Comparison of ENCODE assay signal across 13 cellular contexts in genomic region chr9:16206560-16206959, GRCh38.
A peak's percentile ranks its signal among the peaks of the same experiment; 100 is the strongest.
DNase-seq lines count a peak whose midpoint lies in the region; ATAC-seq and TF ChIP-seq lines count a peak whose summit lies in the region.
"Had no signal": no experiment of that assay in that cellular context is flagged by ENCODE, and none has a peak within 500 bp of the region (broad histone marks: within the 10 kb centered on the region; RNA-seq: fewer than 3 reads in every experiment).

No MANE protein-coding gene starts in this region.

- no peak overlapping the region for H3K9ac ChIP-seq in SK-N-MC (ENCODE audit: insufficient read length)

- H3K36me3 Mint-ChIP-seq in HFFc6 (ENCODE audit: low read depth): peaks cover 6% of the 10 kb centered on the region; the same call in 1 of the 2 replicates
- H3K36me3 Mint-ChIP-seq in activated CD8-positive, alpha-beta memory T cell treated with anti-CD3 and anti-CD28 coated beads, Interleukin-2, amount 10 ng/mL, durations not matched to agents 7 days and 5 days: no peaks in the 10 kb centered on the region

- DNase-seq in A673 (ENCODE audit: low spot score) (peak; percentile 81), HFFc6 (no peak), SK-N-MC (ENCODE audit: low read depth, low spot score) (peak; percentile 72), AG20443 (ENCODE audit: low spot score) (no peak), foreskin fibroblast (no peak)
- DNase-seq in activated CD8-positive, alpha-beta memory T cell treated with anti-CD3 and anti-CD28 coated beads for 24 hours: no peak
- DNase-seq in activated CD8-positive, alpha-beta memory T cell treated with anti-CD3 and anti-CD28 coated beads, Interleukin-2, amount 10 ng/mL, durations not matched to agents 7 days and 5 days: no peak
- DNase-seq: DMS 273 treated with DMSO at 0.1 percent for 48 hours, NCI-H1092 treated with DMSO at 0.1 percent for 48 hours, NCI-H2107, NCI-H524 had no signal

- no peaks in the 10 kb centered on the region for H3K9me3 Mint-ChIP-seq in HFFc6
- no peaks in the 10 kb centered on the region for H3K9me3 Mint-ChIP-seq in activated CD8-positive, alpha-beta memory T cell treated with anti-CD3 and anti-CD28 coated beads, Interleukin-2, amount 10 ng/mL, durations not matched to agents 7 days and 5 days (ENCODE audit: low read depth)

- POLR2A ChIA-PET in A673 (lab: Charles Lee; ENCODE audit: low non-redundant PET): no interaction called here

- no peak for ATAC-seq in activated CD8-positive, alpha-beta memory T cell treated with anti-CD3 and anti-CD28 coated beads, Interleukin-2, amount 10 ng/mL, durations not matched to agents 7 days and 5 days

- H3K4me1 ChIP-seq in A673 (ENCODE audit: insufficient read depth, low read length, poor library complexity, severe bottlenecking): no peaks in the 10 kb centered on the region
- H3K4me1 ChIP-seq in mesodermal cell (ENCODE audit: control insufficient read depth, insufficient read depth, low read length, poor library complexity, severe bottlenecking): peaks cover 23% of the 10 kb centered on the region

- no TSS peak for BruUV-seq in A673 (replicated peaks; lab: Mats Ljungman, UMichigan)

- intact Hi-C loops in A673 (cut with micrococcal nuclease; ENCODE audit: unreplicated experiment): no loop called here

- H3K27me3 Mint-ChIP-seq in HFFc6 (ENCODE audit: insufficient read depth): peaks cover 2% of the 10 kb centered on the region; the same call in 1 of the 2 replicates
- H3K27me3 Mint-ChIP-seq in activated CD8-positive, alpha-beta memory T cell treated with anti-CD3 and anti-CD28 coated beads, Interleukin-2, amount 10 ng/mL, durations not matched to agents 7 days and 5 days: no peaks in the 10 kb centered on the region

- 67 to 100% methylated on average over 1 to 2 of the region's 2 CpGs for WGBS in mesodermal cell (ENCODE audit: insufficient coverage in 2 of 2), 2 experiments

- TF ChIP-seq CTCF in A673 (conservative IDR thresholded peaks at IDR 0.05; ENCODE audit: low read depth, low read length): no peak
- no peak for TF ChIP-seq CTCF in HFFc6 (IDR thresholded peaks at IDR 0.05)
- no peak for TF ChIP-seq CTCF in foreskin fibroblast (IDR thresholded peaks at IDR 0.05; ENCODE audit: low read depth, low read length)

- CTCF ChIA-PET in A673 (lab: Charles Lee): no interaction called here
- CTCF ChIA-PET in activated CD8-positive, alpha-beta memory T cell treated with anti-CD3 and anti-CD28 coated beads, Interleukin-2, amount 10 ng/mL, durations not matched to agents 7 days and 5 days (lab: Charles Lee): no interaction called here

- H3K4me1 Mint-ChIP-seq in HFFc6 (ENCODE audit: low read depth): peaks cover 50% of the 10 kb centered on the region
- H3K4me1 Mint-ChIP-seq in activated CD8-positive, alpha-beta memory T cell treated with anti-CD3 and anti-CD28 coated beads, Interleukin-2, amount 10 ng/mL, durations not matched to agents 7 days and 5 days: no peaks in the 10 kb centered on the region

- H3K4me3 Mint-ChIP-seq in HFFc6: no peak overlapping the region
- no peak overlapping the region for H3K4me3 Mint-ChIP-seq in activated CD8-positive, alpha-beta memory T cell treated with anti-CD3 and anti-CD28 coated beads, Interleukin-2, amount 10 ng/mL, durations not matched to agents 7 days and 5 days

- H3K36me3 ChIP-seq in A673 (ENCODE audit: insufficient read depth, low read length, poor library complexity, severe bottlenecking) (no peaks in the 10 kb centered on the region), SK-N-MC (ENCODE audit: insufficient read depth, low read length) (no peaks in the 10 kb centered on the region), mesodermal cell (ENCODE audit: control insufficient read depth, insufficient read depth, low read length) (no peaks in the 10 kb centered on the region)

- H3K9me3 ChIP-seq in A673 (ENCODE audit: low read depth, low read length, poor library complexity, severe bottlenecking) (no peaks in the 10 kb centered on the region), SK-N-MC (ENCODE audit: low read depth, low read length) (no peaks in the 10 kb centered on the region), mesodermal cell (ENCODE audit: control insufficient read depth, low read length) (peaks cover 5% of the 10 kb centered on the region)

- peak overlapping the region; percentile 70 for H3K27ac ChIP-seq in A673 (ENCODE audit: low read depth, low read length, poor library complexity, severe bottlenecking)
- H3K27ac ChIP-seq in SK-N-MC: peak overlapping the region; percentile 48
- H3K27ac ChIP-seq in mesodermal cell (ENCODE audit: low read depth, low read length, severe bottlenecking): peak overlapping the region; percentile 24
- H3K27ac ChIP-seq: C4-2B had no signal

- H3K4me3 ChIP-seq in A673 (ENCODE audit: low read depth, low read length, poor library complexity, severe bottlenecking) (no peak overlapping the region), SK-N-MC (no peak overlapping the region), mesodermal cell (ENCODE audit: extremely low read depth, insufficient read depth, low read length, poor library complexity, severe bottlenecking) (no peak overlapping the region), foreskin fibroblast (ENCODE audit: low read depth in 1 of 2, low read length in 2 of 2) (no peak overlapping the region)

- no peaks in the 10 kb centered on the region for H3K27me3 ChIP-seq in A673 (replicated peaks; ENCODE audit: insufficient read depth, low read depth, low read length, poor library complexity)

- peak overlapping the region; percentile 64; the same call in 1 of the 2 replicates for H3K27ac Mint-ChIP-seq in HFFc6
- H3K27ac Mint-ChIP-seq in activated CD8-positive, alpha-beta memory T cell treated with anti-CD3 and anti-CD28 coated beads, Interleukin-2, amount 10 ng/mL, durations not matched to agents 7 days and 5 days: no peak overlapping the region

Comparison
In these comparisons a context has a peak if more than half of its experiments do, and no peak if none do; other contexts are left out.
1. DNase-seq: peak in A673 (single experiment) and SK-N-MC (single experiment); none in HFFc6 (single experiment), activated CD8-positive, alpha-beta memory T cell treated with anti-CD3 and anti-CD28 coated beads for 24 hours (single experiment), activated CD8-positive, alpha-beta memory T cell treated with anti-CD3 and anti-CD28 coated beads, Interleukin-2, amount 10 ng/mL, durations not matched to agents 7 days and 5 days (single experiment), AG20443 (single experiment) and foreskin fibroblast (0 of 2).
2. Peak in every context shown above with its lines, with median percentiles within 50 percentile points of each other: H3K27ac ChIP-seq.